30 cellular contexts compared by ENCODE assay signal in the genomic region with DNA sequence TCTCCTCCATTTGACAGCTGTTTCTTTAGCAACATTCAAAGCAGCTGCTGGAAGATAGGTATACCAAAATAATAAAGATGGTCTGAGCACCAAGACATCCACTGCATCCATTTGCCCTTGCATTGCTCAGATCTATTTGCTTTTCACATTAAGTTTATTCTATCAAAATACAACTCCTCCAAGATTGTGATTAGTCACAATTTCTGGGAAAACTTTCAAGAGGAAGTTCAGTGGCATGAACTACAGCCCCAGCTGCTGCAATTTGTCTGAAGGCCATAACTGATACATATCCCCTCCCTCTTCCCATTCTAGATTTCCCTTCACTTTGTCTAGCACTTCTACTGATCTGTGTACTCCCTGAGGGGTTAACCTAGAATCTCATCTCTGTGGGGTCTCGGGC.
DNase-seq lines count a peak whose midpoint lies in the region; ATAC-seq and TF ChIP-seq lines count a peak whose summit lies in the region.
"Had no signal": no experiment of that assay in that cellular context is flagged by ENCODE, and none has a peak within 500 bp of the region (broad histone marks: within the 10 kb centered on the region; RNA-seq: fewer than 3 reads in every experiment).

No MANE protein-coding gene starts in this region.

- no peak for TF ChIP-seq EP300 in gastroesophageal sphincter (IDR thresholded peaks at IDR 0.05)

- no peak for TF ChIP-seq CTCF in astrocyte of the spinal cord (IDR thresholded peaks at IDR 0.05; ENCODE audit: low read depth, low read length)
- no peak for TF ChIP-seq CTCF in fibroblast of villous mesenchyme (IDR thresholded peaks at IDR 0.05; ENCODE audit: insufficient read depth, low read depth, low read length)
- no peak for TF ChIP-seq CTCF in gastroesophageal sphincter (IDR thresholded peaks at IDR 0.05)

- no peaks in the 10 kb centered on the region for H3K27me3 ChIP-seq in gastroesophageal sphincter
- H3K27me3 ChIP-seq: esophagus muscularis mucosa, heart left ventricle, vagina had no signal

- no peak overlapping the region for H3K27ac ChIP-seq in gastroesophageal sphincter
- H3K27ac ChIP-seq: esophagus muscularis mucosa, heart left ventricle, KMS-11, thoracic aorta, vagina had no signal

- no peaks in the 10 kb centered on the region for H3K9me3 ChIP-seq in gastroesophageal sphincter
- H3K9me3 ChIP-seq: esophagus muscularis mucosa, heart left ventricle, thoracic aorta, vagina had no signal

- in situ Hi-C loops in astrocyte of the spinal cord (cut with HindIII; ENCODE audit: low sequenced_read_pairs), result no loop called here

- H3K36me3 ChIP-seq in gastroesophageal sphincter, result no peaks in the 10 kb centered on the region
- H3K36me3 ChIP-seq: esophagus muscularis mucosa, heart left ventricle, thoracic aorta, vagina had no signal

- H3K4me3 ChIP-seq in astrocyte of the spinal cord (ENCODE audit: low read depth, low read length) (no peak overlapping the region), fibroblast of villous mesenchyme (ENCODE audit: low read depth, low read length) (no peak overlapping the region), gastroesophageal sphincter (no peak overlapping the region)
- H3K4me3 ChIP-seq: esophagus muscularis mucosa, heart left ventricle, thoracic aorta, vagina had no signal

- ATAC-seq in gastroesophageal sphincter, result no peak
- ATAC-seq: activated T-helper 17 cell treated with anti-CD3 and anti-CD28 coated beads, Interleukin-2, amount 50 U/mL, for 72 hours; effector memory CD8-positive, alpha-beta T cell; heart left ventricle had no signal

- peak; percentile 47 for DNase-seq in HS-5 (ENCODE audit: low read depth)
- DNase-seq in astrocyte of the spinal cord (ENCODE audit: low read depth, low spot score), result peak; percentile 28
- DNase-seq in fibroblast of villous mesenchyme (ENCODE audit: low read depth), result peak; percentile 21
- DNase-seq in stromal cell of bone marrow (ENCODE audit: low read depth), result peak; percentile 72
- no peak for DNase-seq in ecto neural progenitor cell (ENCODE audit: low spot score)
- no peak for DNase-seq in COLO668 (lab: John Stamatoyannopoulos, UW; ENCODE audit: unreplicated experiment)
- DNase-seq: activated B cell treated with CpG ODN at 0.5 μM for 24 hours; activated CD4-positive, alpha-beta T cell treated with anti-CD3 and anti-CD28 coated beads, Interleukin-2, amount 50 U/mL, for 4 hours; activated CD8-positive, alpha-beta memory T cell treated with anti-CD3 and anti-CD28 coated beads, Interleukin-2, amount 50 U/mL, for 48 hours; CD4-positive, alpha-beta T cell; effector memory CD8-positive, alpha-beta T cell; GDM1; heart left ventricle; mesendoderm; naive B cell; NCI-H2171; NCI-H510A treated with DMSO at 0.1 percent for 48 hours; occipital lobe; retina; SIG-M5; stimulated activated CD4-positive, alpha-beta T cell treated with anti-CD3 and anti-CD28 coated beads, Interleukin-4, amount 100 ng/mL, for 1 hour; stimulated activated naive CD4-positive, alpha-beta T cell treated with Interleukin-2 at 50 U/mL for 16 hours; SW 1271; T1000 had no signal

- TF ChIP-seq POLR2A in gastroesophageal sphincter (IDR thresholded peaks at IDR 0.05), result no peak

- no peaks in the 10 kb centered on the region for H3K4me1 ChIP-seq in gastroesophageal sphincter
- H3K4me1 ChIP-seq: heart left ventricle, vagina had no signal

- 50% methylated on average over 1 of the region's 1 CpG; no CpG with 5 or more reads in 1 of the 2 donors for WGBS in gastroesophageal sphincter (ENCODE audit: low coverage in 1 of 2), 2 donors

Comparison
In these comparisons a context has a peak if more than half of its experiments do, and no peak if none do; other contexts are left out.
1. DNase-seq: peak in HS-5 (single experiment), astrocyte of the spinal cord (single experiment), fibroblast of villous mesenchyme (single experiment) and stromal cell of bone marrow (single experiment); none in ecto neural progenitor cell (single experiment) and COLO668 (single experiment).